28 cellular contexts compared by ENCODE assay signal in the genomic region with DNA sequence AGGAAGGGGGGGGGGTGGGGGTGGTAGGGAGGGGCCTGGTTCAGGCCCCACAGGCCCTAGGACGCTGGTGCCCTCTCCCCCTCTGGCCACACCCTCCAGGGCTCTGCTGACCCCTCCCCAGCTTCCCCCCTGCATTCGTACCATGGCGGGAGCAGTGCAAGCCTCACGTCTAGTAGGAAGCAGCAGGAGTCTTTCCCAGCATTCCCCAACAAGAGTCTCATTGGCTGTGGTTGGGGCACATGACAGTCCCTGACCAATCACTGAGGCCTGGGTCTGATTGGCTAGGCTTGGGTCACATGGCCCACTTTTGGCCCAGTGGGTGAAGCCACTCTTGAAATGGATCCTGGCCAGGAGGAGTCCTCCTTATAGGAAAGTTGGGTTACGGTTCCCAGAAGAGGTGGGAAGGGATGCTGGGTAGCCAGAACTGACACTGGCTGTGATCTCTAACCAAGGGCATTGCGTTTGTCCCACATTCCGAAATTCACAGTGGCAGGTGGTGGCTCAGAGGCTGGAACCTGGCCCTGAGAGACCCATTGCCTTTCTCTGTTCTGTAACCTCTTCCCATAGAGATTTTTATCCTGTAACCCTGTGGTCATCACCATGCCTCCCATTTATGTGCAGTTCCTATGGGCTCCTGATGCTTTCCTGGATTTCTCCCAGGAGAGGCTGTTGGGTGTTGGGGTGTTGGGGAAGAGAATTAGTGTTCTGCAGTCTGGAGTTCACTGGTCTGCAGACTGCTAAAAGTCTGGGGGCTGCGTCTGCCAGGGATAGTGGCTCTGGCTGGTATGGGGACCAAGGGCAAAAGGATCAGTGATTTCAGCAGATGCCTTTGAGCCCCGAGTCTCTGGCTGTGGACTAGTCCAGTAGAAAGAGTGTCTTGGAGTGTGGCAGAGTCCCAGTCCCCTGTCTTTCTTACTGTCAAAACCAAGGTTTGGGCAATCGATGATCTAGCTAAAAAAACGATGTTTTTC. TPM values are rescaled to one million over a fixed set of nuclear protein-coding genes. Genes with fewer than 3 reads are reported as not detected.
DNase-seq lines count a peak whose midpoint lies in the region; ATAC-seq and TF ChIP-seq lines count a peak whose summit lies in the region.
"Had no signal": no experiment of that assay in that cellular context is flagged by ENCODE, and none has a peak within 500 bp of the region (broad histone marks: within the 10 kb centered on the region; RNA-seq: fewer than 3 reads in every experiment).

No MANE protein-coding gene starts in this region.

- in situ Hi-C loops in SK-MEL-5 (cut with HindIII; ENCODE audit: low pct_unique_long_range_greater_than_20kb, low sequenced_read_pairs) = loop anchor here (25.0 kb wide), 1 partner anchor 427 kb away; no protein-coding TSS in a partner anchor

- no peaks in the 10 kb centered on the region; the same call in 1 of the 2 replicates for H3K27me3 ChIP-seq in SK-N-SH (ENCODE audit: insufficient read depth)
- H3K27me3 ChIP-seq: pancreas had no signal

- no peak overlapping the region for H3K27ac ChIP-seq in SK-N-SH (ENCODE audit: low read depth in 2 of 2, low read length in 1 of 2)
- H3K27ac ChIP-seq: 22Rv1, epithelial cell of prostate, pancreas, RWPE1 had no signal

- no peaks in the 10 kb centered on the region for H3F3A ChIP-seq in SK-N-SH (replicated peaks; ENCODE audit: insufficient read depth)

- POLR2A ChIA-PET in SK-N-SH (lab: Yijun Ruan, JAX) = no interaction called here

- CTCF ChIA-PET in SK-N-SH (lab: Yijun Ruan, JAX) = no interaction called here

- H3K4me3 ChIP-seq in SK-N-SH (ENCODE audit: low read depth in 2 of 2, low read length in 1 of 2) = no peak overlapping the region
- H3K4me3 ChIP-seq: lung, pancreas had no signal

- H4K20me1 ChIP-seq in SK-N-SH (ENCODE audit: insufficient read depth) = no peaks in the 10 kb centered on the region

- H3K4me1 ChIP-seq in SK-N-SH (ENCODE audit: control insufficient read depth in 1 of 2, insufficient read depth in 2 of 2, low read depth in 1 of 2, low read length in 1 of 2) = no peaks in the 10 kb centered on the region; a peak in 1 of 4 replicates
- H3K4me1 ChIP-seq: pancreas had no signal

- TF ChIP-seq EP300 in SK-N-SH (IDR thresholded peaks at IDR 0.05; ENCODE audit: borderline replicate concordance in 1 of 2, low read depth in 1 of 2, low read length in 1 of 2) = no peak

- TF ChIP-seq RAD21 in SK-N-SH (IDR thresholded peaks at IDR 0.05; ENCODE audit: low read length) = no peak

- DNase-seq in SK-N-SH (no peak), SK-MEL-5 (ENCODE audit: low read depth, low spot score) (peak; percentile 45), islet precursor cell (peak; percentile 34), foreskin melanocyte (no peak), NCI-H2081 treated with DMSO at 0.1 percent for 48 hours (lab: John Stamatoyannopoulos, UW) (no peak)
- DNase-seq in stimulated activated CD8-positive, alpha-beta memory T cell treated with anti-CD3 and anti-CD28 coated beads, Interleukin-4, amount 100 ng/mL, for 48 hours = peak; percentile 13
- no peak for DNase-seq in stimulated activated CD4-positive, alpha-beta T cell treated with anti-CD3 and anti-CD28 coated beads, Interleukin-2, amount 100 ng/mL, for 48 hours
- DNase-seq: activated CD4-positive, alpha-beta T cell treated with anti-CD3 and anti-CD28 coated beads for 36 hours; activated T-cell treated with anti-CD3 and anti-CD28 coated beads, Interleukin-2, amount 50 U/mL, for 4 hours; CD4-positive, CD25-positive, alpha-beta regulatory T cell; cerebellar nuclear complex; effector CD4-positive, alpha-beta T cell; EL; MM.1S; NCI-H1417 treated with DMSO at 0.1 percent for 48 hours; NCI-H345; NCI-H774; nephron progenitor cell; stimulated activated CD4-positive, alpha-beta T cell treated with anti-CD3 and anti-CD28 coated beads, Interleukin-12 subunit alpha, Interleukin-12 subunit beta, amount 100 ng/mL, for 4 hours; stimulated activated CD4-positive, alpha-beta T cell treated with anti-CD3 and anti-CD28 coated beads, Interleukin-4, amount 100 ng/mL, for 4 hours; stimulated activated naive CD4-positive, alpha-beta T cell; T-helper 2 cell had no signal

- no peaks in the 10 kb centered on the region for H3K79me2 ChIP-seq in SK-N-SH (ENCODE audit: insufficient read depth)

- H3K4me2 ChIP-seq in SK-N-SH = no peak overlapping the region

- no peak for ATAC-seq in SK-N-SH treated with all-trans-retinoic acid at 6 μM for 48 hours
- ATAC-seq: activated CD4-positive, alpha-beta T cell treated with anti-CD3 and anti-CD28 coated beads for 36 hours; activated T-cell treated with anti-CD3 and anti-CD28 coated beads, Interleukin-2, amount 50 U/mL, for 4 hours; pancreas had no signal

- TF ChIP-seq CTCF in SK-N-SH (IDR thresholded peaks at IDR 0.05) = no peak

- WGBS in SK-N-SH (ENCODE audit: low lambda C conversion rate) = 67% methylated on average over 6 of the region's 11 CpGs

- no peak overlapping the region for H2AFZ ChIP-seq in SK-N-SH (ENCODE audit: low read depth)

- H3K36me3 ChIP-seq in SK-N-SH (replicated peaks in 1 of 2; ENCODE audit: control insufficient read depth in 1 of 2, insufficient read depth in 2 of 2, low read length in 1 of 2) = peaks cover 0 to 3% of the 10 kb centered on the region in 2 experiments
- H3K36me3 ChIP-seq: pancreas had no signal

- no peak overlapping the region for H3K9ac ChIP-seq in SK-N-SH

- H3K9me2 ChIP-seq in SK-N-SH = no peaks in the 10 kb centered on the region

- no peaks in the 10 kb centered on the region; the same call in 1 of the 2 replicates for H3K9me3 ChIP-seq in SK-N-SH
- H3K9me3 ChIP-seq: pancreas had no signal

TF ChIP-seq in SK-N-SH, 30 proteins besides CTCF, POLR2A, EP300 and RAD21:
- TF ChIP-seq USF1 (IDR thresholded peaks at IDR 0.05; ENCODE audit: borderline replicate concordance, low read depth) (peak; percentile 48; the same call in 1 of the 2 replicates), RCOR1 (IDR thresholded peaks at IDR 0.05; ENCODE audit: low read length) (no peak)
TF ChIP-seq in SK-N-SH: peak in this region for 1.

TF ChIP-seq in SK-N-SH treated with all-trans-retinoic acid at 6 μM for 48 hours, 23 proteins besides CTCF, POLR2A, EP300 and RAD21 (continues in another document):
- TF ChIP-seq ZFP30 (CRISPR knock-in tag; IDR thresholded peaks at IDR 0.05) (no peak), PATZ1 (CRISPR knock-in tag; IDR thresholded peaks at IDR 0.05; ENCODE audit: borderline replicate concordance) (no peak), ARNTL (CRISPR knock-in tag; IDR thresholded peaks at IDR 0.05; ENCODE audit: borderline replicate concordance, low read depth) (no peak), RARB (CRISPR knock-in tag; IDR thresholded peaks at IDR 0.05) (no peak), TSHZ2 (CRISPR knock-in tag; IDR thresholded peaks at IDR 0.05) (no peak), CREB5 (CRISPR knock-in tag; IDR thresholded peaks at IDR 0.05; ENCODE audit: low read depth) (no peak)

RNA-seq across cellular contexts. Expression of gene MYEOV, which starts 58.9 kb away (rescaled TPM):
- 3.0 and 3.6 TPM in 2 replicates for polyA plus RNA-seq in SK-N-SH (2012; rRNA removed)
- polyA plus RNA-seq in SK-N-SH (2012; cell fraction: cytosol; rRNA removed) = 1.4 and 1.6 TPM in 2 replicates
- polyA plus RNA-seq in SK-N-SH (2012; cell fraction: nucleus; rRNA removed) = 7.8 and 9.9 TPM in 2 replicates
- 0.11 TPM in 1 of 2 replicates, not detected in the other for total RNA-seq in SK-MEL-5 (2014; rRNA removed; shearing (Covaris generic))
- polyA plus RNA-seq in SK-MEL-5 (2015; cell fraction: cytosol; rRNA removed) = 0.94 and 1.2 TPM in 2 replicates
- polyA plus RNA-seq in SK-MEL-5 (2015; cell fraction: nucleus; rRNA removed) = 0.49 and 1.1 TPM in 2 replicates
- total RNA-seq: activated CD4-positive, alpha-beta T cell treated with anti-CD3 and anti-CD28 coated beads for 36 hours had no signal
- polyA plus RNA-seq: CD4-positive, CD25-positive, alpha-beta regulatory T cell had no signal

Comparison
In these comparisons a context has a peak if more than half of its experiments do, and no peak if none do; other contexts are left out.
1. DNase-seq: peak in SK-MEL-5 (single experiment), islet precursor cell (single experiment) and stimulated activated CD8-positive, alpha-beta memory T cell treated with anti-CD3 and anti-CD28 coated beads, Interleukin-4, amount 100 ng/mL, for 48 hours (single experiment); none in SK-N-SH (single experiment), foreskin melanocyte (single experiment), NCI-H2081 treated with DMSO at 0.1 percent for 48 hours (single experiment) and stimulated activated CD4-positive, alpha-beta T cell treated with anti-CD3 and anti-CD28 coated beads, Interleukin-2, amount 100 ng/mL, for 48 hours (0 of 2).